ENCODE assay signal across 18 cellular contexts in genomic region chr17:46081018-46081320, GRCh38.
"Had no signal": no experiment of that assay in that cellular context is flagged by ENCODE, and none has a peak within 500 bp of the region (broad histone marks: within the 10 kb centered on the region; RNA-seq: fewer than 3 reads in every experiment).

No MANE protein-coding gene starts in this region.

- H3K4me3 Mint-ChIP-seq: activated T-cell treated with anti-CD3 and anti-CD28 coated beads, Interleukin-2, amount 50 U/mL, for 72 hours; effector memory CD8-positive, alpha-beta T cell; naive B cell had no signal

- H3K9me3 Mint-ChIP-seq: activated T-cell treated with anti-CD3 and anti-CD28 coated beads, Interleukin-2, amount 50 U/mL, for 72 hours; effector memory CD8-positive, alpha-beta T cell; naive B cell had no signal

- ATAC-seq: activated T-cell treated with anti-CD3 and anti-CD28 coated beads, Interleukin-2, amount 50 U/mL, for 72 hours; effector memory CD8-positive, alpha-beta T cell; left cardiac atrium; mucosa of descending colon; pancreas; sciatic nerve had no signal

- H3K27me3 Mint-ChIP-seq: effector memory CD8-positive, alpha-beta T cell; naive B cell had no signal

- DNase-seq: activated CD4-positive, alpha-beta T cell treated with anti-CD3 and anti-CD28 coated beads, Interleukin-2, amount 50 U/mL, for 1 hour; activated CD4-positive, CD25-positive, alpha-beta regulatory T cell treated with anti-CD3 and anti-CD28 coated beads, Interleukin-2, amount 50 U/mL, for 72 hours; activated CD8-positive, alpha-beta memory T cell treated with anti-CD3 and anti-CD28 coated beads, Interleukin-2, amount 50 U/mL, for 4 hours; activated effector memory CD4-positive, alpha-beta T cell treated with anti-CD3 and anti-CD28 coated beads, Interleukin-2, amount 50 U/mL, for 16 hours; activated naive CD4-positive, alpha-beta T cell treated with anti-CD3 and anti-CD28 coated beads, Interleukin-2, amount 50 U/mL, for 16 hours; activated T-cell treated with anti-CD3 and anti-CD28 coated beads, Interleukin-2, amount 50 U/mL, for 72 hours; amniotic stem cell; effector memory CD8-positive, alpha-beta T cell; foreskin fibroblast; left cardiac atrium; mesenchymal stem cell; mucosa of descending colon; naive B cell; pancreas; stimulated activated CD4-positive, alpha-beta T cell treated with anti-CD3 and anti-CD28 coated beads, Interleukin-4, amount 100 ng/mL, for 1 hour; T-helper 9 cell; testis had no signal
